In the genomic region with DNA sequence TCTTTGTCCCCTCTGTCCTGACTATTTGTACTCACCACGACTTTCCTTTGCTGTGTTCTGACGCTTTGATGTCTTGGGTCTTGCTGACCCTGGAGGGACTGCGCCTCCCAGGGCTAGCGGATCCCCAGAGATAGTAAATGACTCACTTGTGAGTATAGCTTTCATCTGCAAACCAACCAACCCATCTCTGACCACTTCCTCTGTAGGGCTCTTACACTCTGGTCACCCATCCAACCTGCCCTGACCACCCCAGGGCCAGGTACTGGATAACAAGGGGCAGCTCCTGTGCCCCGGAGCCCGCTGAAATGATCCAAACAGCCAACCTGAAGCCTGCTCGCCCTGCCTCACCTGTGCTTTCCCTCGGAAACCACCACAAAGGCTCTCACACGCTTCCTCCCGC, we compare ENCODE assay signal across 22 cellular contexts.
DNase-seq lines count a peak whose midpoint lies in the region; ATAC-seq, FAIRE-seq and TF ChIP-seq lines count a peak whose summit lies in the region.
"Had no signal": no experiment of that assay in that cellular context is flagged by ENCODE, and none has a peak within 500 bp of the region (broad histone marks: within the 10 kb centered on the region; RNA-seq: fewer than 3 reads in every experiment).

No MANE protein-coding gene starts in this region.

- H3K9me3 Mint-ChIP-seq in natural killer cell treated with Interleukin-12 subunit alpha and Interleukin-12 subunit beta and Interleukin-15 and Interleukin-18, amount 100 ng/mL, for 72 hours = no peaks in the 10 kb centered on the region
- H3K9me3 Mint-ChIP-seq in effector memory CD8-positive, alpha-beta T cell = peaks cover 0 to 4% of the 10 kb centered on the region in 2 donors
- H3K9me3 Mint-ChIP-seq: CD8-positive, alpha-beta memory T cell had no signal

- no peak overlapping the region for H2BK120ac ChIP-seq in H1 (replicated peaks; ENCODE audit: low read depth, low read length)

- TF ChIP-seq CTCF in H1 (IDR thresholded peaks at IDR 0.05; ENCODE audit: control extremely low read depth in 1 of 3, insufficient read depth in 1 of 3, low read depth in 1 of 3, low read length in 3 of 3) = no peak
- no peak for TF ChIP-seq CTCF in suprapubic skin (IDR thresholded peaks at IDR 0.05)

- H3K27ac Mint-ChIP-seq in natural killer cell treated with Interleukin-12 subunit alpha and Interleukin-12 subunit beta and Interleukin-15 and Interleukin-18, amount 100 ng/mL, for 72 hours = no peak overlapping the region
- H3K27ac Mint-ChIP-seq in effector memory CD8-positive, alpha-beta T cell = no peak overlapping the region
- H3K27ac Mint-ChIP-seq: H9 had no signal

- no peak for TF ChIP-seq POLR2A in H1 (IDR thresholded peaks at IDR 0.05; ENCODE audit: control extremely low read depth in 1 of 2, low read depth in 2 of 2, low read length in 2 of 2)
- TF ChIP-seq POLR2A in suprapubic skin (IDR thresholded peaks at IDR 0.05) = no peak

- no peak overlapping the region for H3K18ac ChIP-seq in H1 (ENCODE audit: extremely low read depth, low read length)

- no peak overlapping the region for H2AK5ac ChIP-seq in H1 (ENCODE audit: low read depth, low read length)

- no peak overlapping the region for H3K4me2 ChIP-seq in H1 (ENCODE audit: insufficient read depth in 1 of 2, low read depth in 2 of 2, low read length in 2 of 2)
- H3K4me2 ChIP-seq: KMS-11 had no signal

- H3K27me3 ChIP-seq in H1 (replicated peaks in 1 of 4; ENCODE audit: control insufficient read depth in 3 of 4, extremely low read depth in 1 of 4, insufficient read depth in 3 of 4, low read length in 3 of 4) = no peaks in the 10 kb centered on the region
- H3K27me3 ChIP-seq in suprapubic skin = peaks cover 47% of the 10 kb centered on the region

- no peak for TF ChIP-seq EP300 in H1 (IDR thresholded peaks at IDR 0.05; ENCODE audit: borderline replicate concordance in 1 of 2, low read depth in 2 of 2, low read length in 2 of 2)
- no peak for TF ChIP-seq EP300 in suprapubic skin (IDR thresholded peaks at IDR 0.05)

- H4K20me1 ChIP-seq in H1 (replicated peaks in 1 of 2; ENCODE audit: control insufficient read depth in 1 of 2, insufficient read depth in 2 of 2, low read length in 2 of 2) = no peaks in the 10 kb centered on the region

- H3K23me2 ChIP-seq in H1 (ENCODE audit: low read depth, low read length) = no peaks in the 10 kb centered on the region

- H3K27ac ChIP-seq in H1 (ENCODE audit: low read depth, low read length) (no peak overlapping the region), suprapubic skin (no peak overlapping the region)
- H3K27ac ChIP-seq: KMS-11 had no signal

- H3K4me3 Mint-ChIP-seq in natural killer cell treated with Interleukin-12 subunit alpha and Interleukin-12 subunit beta and Interleukin-15 and Interleukin-18, amount 100 ng/mL, for 72 hours = peak overlapping the region; percentile 2
- no peak overlapping the region for H3K4me3 Mint-ChIP-seq in effector memory CD8-positive, alpha-beta T cell
- H3K4me3 Mint-ChIP-seq: CD8-positive, alpha-beta memory T cell; H9 had no signal

- H4K5ac ChIP-seq in H1 (ENCODE audit: insufficient read length, low read depth, low read length) = no peak overlapping the region

- CTCF ChIA-PET in H1 (lab: Charles Lee; ENCODE audit: partially characterized antibody) = interaction anchor here (0.6 to 1.3 kb wide), 2 partner anchors 215 to 231 kb away, joined by 3 read pairs; no protein-coding TSS in a partner anchor

- H2BK12ac ChIP-seq in H1 (ENCODE audit: low read depth, low read length) = 0 out of 2 replicates have a peak overlapping the region, but pooled peaks have one; percentile 29

- H4K91ac ChIP-seq in H1 (replicated peaks; ENCODE audit: insufficient read length, low read length) = no peak overlapping the region

- no peak overlapping the region for H3K56ac ChIP-seq in H1 (replicated peaks; ENCODE audit: insufficient read length, low read depth, low read length)

- no peak overlapping the region for H2AFZ ChIP-seq in H1 (ENCODE audit: low read length)

- H3K36me3 ChIP-seq in H1 (ENCODE audit: control insufficient read depth in 2 of 4, insufficient read depth in 4 of 4, low read length in 3 of 4) (no peaks in the 10 kb centered on the region), suprapubic skin (no peaks in the 10 kb centered on the region)

- no peak overlapping the region for H3K4ac ChIP-seq in H1 (replicated peaks; ENCODE audit: insufficient read length, low read depth, low read length)

- no peak overlapping the region for H3K14ac ChIP-seq in H1 (ENCODE audit: insufficient read length)

- H2BK15ac ChIP-seq in H1 (ENCODE audit: low read length) = no peak overlapping the region

- H3K79me1 ChIP-seq in H1 (ENCODE audit: low read depth, low read length) = no peaks in the 10 kb centered on the region

- peak overlapping the region; percentile 51; the same call in 1 of the 2 replicates for H4K8ac ChIP-seq in H1 (ENCODE audit: extremely low read depth, insufficient read depth, low read length)

- H3K9ac ChIP-seq in H1 (replicated peaks in 1 of 4; ENCODE audit: extremely low read depth in 1 of 4, low read depth in 3 of 4, low read length in 3 of 4) = no peak overlapping the region
- H3K9ac ChIP-seq: KMS-11 had no signal

- H3K9me3 ChIP-seq in H1 (ENCODE audit: insufficient read depth in 2 of 2, low read depth in 1 of 2, low read length in 1 of 2) (no peaks in the 10 kb centered on the region), suprapubic skin (no peaks in the 10 kb centered on the region)

- TF ChIP-seq RAD21 in H1 (IDR thresholded peaks at IDR 0.05 in 1 of 2, conservative IDR thresholded peaks at IDR 0.05 in 1 of 2; ENCODE audit: low read depth in 2 of 2, low read length in 2 of 2) = no peak

- 90% methylated on average over 10 of the region's 10 CpGs; no CpG with 5 or more reads in 1 of the 2 experiments for WGBS in H1 (ENCODE audit: extremely low coverage in 1 of 2, insufficient coverage in 1 of 2, insufficient read length in 1 of 2, insufficient replicate concordance in 2 of 2, low coverage in 1 of 2, low lambda C conversion rate in 2 of 2, missing lambda C conversion rate in 1 of 2), 2 experiments
- 81% methylated on average over 10 of the region's 10 CpGs for WGBS in suprapubic skin

- POLR2A ChIA-PET in H1 (lab: Charles Lee; ENCODE audit: partially characterized antibody) = interaction anchor here (0.7 kb wide), 1 partner anchor 8 kb away, joined by 3 read pairs; no protein-coding TSS in a partner anchor

- H3K79me2 ChIP-seq in H1 (ENCODE audit: control insufficient read depth in 1 of 2, insufficient read depth in 2 of 2, low read length in 2 of 2) = no peaks in the 10 kb centered on the region

- H2BK20ac ChIP-seq in H1 (ENCODE audit: low read length) = no peak overlapping the region

- peaks cover 17 to 46% of the 10 kb centered on the region in 2 donors for H3K27me3 Mint-ChIP-seq in natural killer cell treated with Interleukin-12 subunit alpha and Interleukin-12 subunit beta and Interleukin-15 and Interleukin-18, amount 100 ng/mL, for 72 hours
- H3K27me3 Mint-ChIP-seq in effector memory CD8-positive, alpha-beta T cell = peaks cover 43 to 93% of the 10 kb centered on the region in 2 donors

- peak; percentile 33 for DNase-seq in ELF-1 (ENCODE audit: low read depth, low spot score)
- DNase-seq in M059J (ENCODE audit: low read depth) = peak; percentile 55
- DNase-seq in H1 (ENCODE audit: low read depth in 1 of 2, low spot score in 2 of 2) = no peak
- DNase-seq in natural killer cell treated with Interleukin-12 subunit alpha and Interleukin-12 subunit beta and Interleukin-15 and Interleukin-18, amount 100 ng/mL, for 72 hours (ENCODE audit: low spot score) = no peak
- DNase-seq in NAMALWA (ENCODE audit: low spot score) = no peak
- no peak for DNase-seq in effector memory CD8-positive, alpha-beta T cell
- no peak for DNase-seq in suprapubic skin (ENCODE audit: low spot score in 2 of 2)
- no peak for DNase-seq in NCI-H2171 treated with DMSO at 0.1 percent for 48 hours (lab: John Stamatoyannopoulos, UW)
- DNase-seq: AML-193; C1 segment of cervical spinal cord; Calu3; CD8-positive, alpha-beta memory T cell; DMS153; H9; IMR-90; NCI-H1417; NCI-H1694 treated with DMSO at 0.1 percent for 48 hours; NCI-H2081 treated with DMSO at 0.1 percent for 48 hours; NCI-H446; NCI-H526 had no signal

- no peak overlapping the region for H3K23ac ChIP-seq in H1 (ENCODE audit: insufficient read length)

- FAIRE-seq in H1 (lab: Jason Lieb, UNC) = no peak
- FAIRE-seq: RCC 7860 had no signal

- H2BK5ac ChIP-seq in H1 (ENCODE audit: low read depth, low read length) = no peak overlapping the region

- peaks cover 0 to 5% (median 0%) of the 10 kb centered on the region in 4 experiments; a peak in 2 of 7 replicates for H3K4me1 ChIP-seq in H1 (replicated peaks in 1 of 4; ENCODE audit: control insufficient read depth in 3 of 4, insufficient read depth in 4 of 4, low read length in 3 of 4)
- H3K4me1 ChIP-seq in suprapubic skin = no peaks in the 10 kb centered on the region

- H3K36me3 Mint-ChIP-seq in natural killer cell treated with Interleukin-12 subunit alpha and Interleukin-12 subunit beta and Interleukin-15 and Interleukin-18, amount 100 ng/mL, for 72 hours = no peaks in the 10 kb centered on the region
- H3K36me3 Mint-ChIP-seq in effector memory CD8-positive, alpha-beta T cell (ENCODE audit: insufficient read depth) = peaks cover 5% of the 10 kb centered on the region

- peak; percentile 58 to 88 for ATAC-seq in natural killer cell treated with Interleukin-12 subunit alpha and Interleukin-12 subunit beta and Interleukin-15 and Interleukin-18, amount 100 ng/mL, for 72 hours
- no peak for ATAC-seq in effector memory CD8-positive, alpha-beta T cell (replicated peaks)

- H3K4me1 Mint-ChIP-seq in natural killer cell treated with Interleukin-12 subunit alpha and Interleukin-12 subunit beta and Interleukin-15 and Interleukin-18, amount 100 ng/mL, for 72 hours (ENCODE audit: low read depth in 2 of 2) = peaks cover 7 to 8% of the 10 kb centered on the region in 2 donors
- H3K4me1 Mint-ChIP-seq in effector memory CD8-positive, alpha-beta T cell (ENCODE audit: low read depth in 2 of 2) = peaks cover 0 to 5% of the 10 kb centered on the region in 2 donors
- H3K4me1 Mint-ChIP-seq: CD8-positive, alpha-beta memory T cell had no signal

- H3K4me3 ChIP-seq in H1 (ENCODE audit: extremely low read depth in 1 of 4, insufficient read depth in 2 of 4, low read depth in 3 of 4, low read length in 4 of 4) (no peak overlapping the region), suprapubic skin (no peak overlapping the region)

TF ChIP-seq in H1, 55 proteins besides CTCF, POLR2A, EP300 and RAD21:
- TF ChIP-seq CHD2 (IDR thresholded peaks at IDR 0.05; ENCODE audit: low read length) = no peak
- no peak for TF ChIP-seq TAF7 (optimal IDR thresholded peaks at IDR 0.05; ENCODE audit: borderline replicate concordance, low read depth, low read length)
- TF ChIP-seq TEAD4 (IDR thresholded peaks at IDR 0.05; ENCODE audit: low read depth, low read length) = no peak
- no peak for TF ChIP-seq KDM1A (IDR thresholded peaks at IDR 0.05; ENCODE audit: borderline replicate concordance, low read length)

Comparison
In these comparisons a context has a peak if more than half of its experiments do, and no peak if none do; other contexts are left out.
1. DNase-seq: peak in ELF-1 (single experiment) and M059J (single experiment); none in H1 (0 of 2), natural killer cell treated with Interleukin-12 subunit alpha and Interleukin-12 subunit beta and Interleukin-15 and Interleukin-18, amount 100 ng/mL, for 72 hours (single experiment), NAMALWA (single experiment), effector memory CD8-positive, alpha-beta T cell (0 of 3), suprapubic skin (0 of 2) and NCI-H2171 treated with DMSO at 0.1 percent for 48 hours (single experiment).